Comparison of ENCODE assay signal across 1 cellular context in genomic region chr19:51926784-51927741, GRCh38.
A peak's percentile ranks its signal among the peaks of the same experiment; 100 is the strongest.
TF ChIP-seq lines count a peak whose summit lies in the region.

Gene ZNF613 (plus strand): TSS chr19:51927472. CDS start chr19:51936221, 8,749 bp downstream.

TF ChIP-seq in HepG2, 621 proteins besides CTCF, POLR2A, EP300 and RAD21 (continued from another document):
- TF ChIP-seq ELK4 (CRISPR knock-in tag; IDR thresholded peaks at IDR 0.05; ENCODE audit: borderline replicate concordance) (no peak), TMF1 (CRISPR knock-in tag; IDR thresholded peaks at IDR 0.05; ENCODE audit: low read depth) (no peak), ZNF234 (CRISPR knock-in tag; conservative IDR thresholded peaks at IDR 0.05) (no peak), TRIM22 (IDR thresholded peaks at IDR 0.05) (no peak), RBFOX2 (IDR thresholded peaks at IDR 0.05; ENCODE audit: low read depth, low read length) (no peak), ATF6 (CRISPR knock-in tag; conservative IDR thresholded peaks at IDR 0.05) (no peak), HOXA9 (CRISPR knock-in tag; IDR thresholded peaks at IDR 0.05; ENCODE audit: borderline replicate concordance) (no peak), CEBPG (CRISPR knock-in tag; IDR thresholded peaks at IDR 0.05) (no peak), ZFP91 (CRISPR knock-in tag; IDR thresholded peaks at IDR 0.05; ENCODE audit: borderline replicate concordance) (peak; percentile 71; the same call in 1 of the 2 replicates), POGZ (CRISPR knock-in tag; IDR thresholded peaks at IDR 0.05) (peak; percentile 75), CBX2 (IDR thresholded peaks at IDR 0.05; ENCODE audit: low read depth, low read length) (no peak), CBX2 (CRISPR knock-in tag; IDR thresholded peaks at IDR 0.05; ENCODE audit: low read depth) (no peak), ZNF75D (CRISPR knock-in tag; IDR thresholded peaks at IDR 0.05; ENCODE audit: borderline replicate concordance) (no peak), KLF6 (CRISPR knock-in tag; IDR thresholded peaks at IDR 0.05) (no peak), ZNF337 (CRISPR knock-in tag; IDR thresholded peaks at IDR 0.05; ENCODE audit: borderline replicate concordance, low read depth) (0 out of 2 replicates have a peak, but pooled peaks have one; percentile 37), REST (IDR thresholded peaks at IDR 0.05; ENCODE audit: borderline replicate concordance in 1 of 2, low read depth in 1 of 2, low read length in 2 of 2) (no peak)
